ENCODE assay signal across 18 cellular contexts in the genomic region with DNA sequence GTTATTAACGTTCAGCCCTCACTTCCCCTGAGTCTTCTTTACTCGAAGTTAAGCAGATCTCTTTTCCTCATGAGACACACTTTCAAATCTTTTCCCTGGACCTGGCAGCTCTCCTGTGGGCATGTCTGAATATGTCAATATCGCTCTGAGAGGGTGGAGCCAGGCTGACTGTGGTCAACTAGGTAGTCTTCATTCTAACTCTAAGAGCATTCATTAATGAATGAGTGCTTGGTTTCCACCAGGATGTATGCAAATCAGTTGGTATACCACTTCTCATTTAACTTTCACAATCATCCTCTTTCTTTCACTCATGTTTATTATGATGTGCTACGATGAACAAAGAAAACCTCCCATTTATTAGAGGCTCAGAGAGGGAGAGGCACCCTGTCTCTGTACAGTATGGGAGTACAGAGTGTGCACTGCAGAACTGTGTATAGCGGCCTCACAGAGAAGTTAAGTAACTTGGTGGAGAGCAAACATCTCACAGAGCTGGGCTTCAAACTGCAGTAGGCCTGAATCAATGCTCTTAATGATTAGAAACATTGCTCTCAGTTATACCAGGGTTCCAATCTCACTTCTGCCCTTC. TPM values are rescaled to one million over a fixed set of nuclear protein-coding genes. Genes with fewer than 3 reads are reported as not detected.
DNase-seq lines count a peak whose midpoint lies in the region; ATAC-seq and TF ChIP-seq lines count a peak whose summit lies in the region.
"Had no signal": no experiment of that assay in that cellular context is flagged by ENCODE, and none has a peak within 500 bp of the region (broad histone marks: within the 10 kb centered on the region; RNA-seq: fewer than 3 reads in every experiment).

No MANE protein-coding gene starts in this region.

- H3K27me3 Mint-ChIP-seq in activated B cell treated with CpG ODN at 0.5 μM for 24 hours = peaks cover 3% of the 10 kb centered on the region

- H3K36me3 Mint-ChIP-seq in activated B cell treated with CpG ODN at 0.5 μM for 24 hours (ENCODE audit: low read depth) = no peaks in the 10 kb centered on the region

- H3K9me3 Mint-ChIP-seq in activated B cell treated with CpG ODN at 0.5 μM for 24 hours = no peaks in the 10 kb centered on the region

- POLR2A ChIA-PET in GM10248 (lab: Yijun Ruan, JAX) = no interaction called here
- POLR2A ChIA-PET in activated B cell treated with CpG ODN at 0.5 μM for 24 hours (lab: Charles Lee) = interaction anchor here (0.6 kb wide), 2 partner anchors 12 to 116 kb away, joined by 4 to 11 read pairs; no protein-coding TSS in a partner anchor

- peak; percentile 35 for DNase-seq in GM10248 (ENCODE audit: extremely low spot score)
- no peak for DNase-seq in activated B cell treated with CpG ODN at 0.5 μM for 24 hours
- no peak for DNase-seq in posterior vena cava (ENCODE audit: low spot score)
- no peak for DNase-seq in NCI-H1436 (lab: John Stamatoyannopoulos, UW)
- DNase-seq: activated CD4-positive, alpha-beta T cell treated with anti-CD3 and anti-CD28 coated beads, Interleukin-2, amount 50 U/mL, for 48 hours; amniotic stem cell; DMS 273 treated with DMSO at 0.1 percent for 48 hours; Kasumi-1; lower lobe of right lung; NCI-H2081; stimulated activated CD4-positive, alpha-beta T cell treated with anti-CD3 and anti-CD28 coated beads, Interleukin-2, amount 100 ng/mL, for 48 hours; upper lobe of left lung had no signal

- peak; percentile 49 for ATAC-seq in GM19324 (IDR thresholded peaks at IDR 0.05; ENCODE audit: low FRiP score, unreplicated experiment)
- peak; percentile 81 for ATAC-seq in HG02981 (IDR thresholded peaks at IDR 0.05; ENCODE audit: unreplicated experiment)
- ATAC-seq in activated B cell treated with CpG ODN at 0.5 μM for 24 hours (ENCODE audit: low read depth) = peak; percentile 72
- no peak for ATAC-seq in HG03439 (IDR thresholded peaks at IDR 0.05; ENCODE audit: unreplicated experiment)
- no peak for ATAC-seq in GM21360 (IDR thresholded peaks at IDR 0.05; ENCODE audit: unreplicated experiment)
- ATAC-seq: lower lobe of right lung had no signal

- TF ChIP-seq CTCF in GM10248 (IDR thresholded peaks at IDR 0.05; ENCODE audit: control extremely low read depth, extremely low read depth, low read depth, missing control alignments) (no peak), activated B cell treated with CpG ODN at 0.5 μM for 24 hours (IDR thresholded peaks at IDR 0.05) (no peak)

- intact Hi-C loops in activated B cell treated with CpG ODN at 0.5 μM for 24 hours (cut with micrococcal nuclease) = loop anchor here (1.0 to 10.0 kb wide), 3 partner anchors 46 to 1731 kb away; no protein-coding TSS in a partner anchor
- intact Hi-C loops in posterior vena cava (cut with DNase I) = loop anchor here in 1 of 2 donors (2.0 kb wide), 1 partner anchor 45 kb away; no protein-coding TSS in a partner anchor

- CTCF ChIA-PET in GM10248 (lab: Yijun Ruan, JAX) = no interaction called here
- CTCF ChIA-PET in activated B cell treated with CpG ODN at 0.5 μM for 24 hours (lab: Charles Lee) = interaction anchor here (0.9 to 6.7 kb wide), 2 partner anchors 46 to 59 kb away, joined by 3 to 54 read pairs; no protein-coding TSS in a partner anchor

- H3K27ac Mint-ChIP-seq in activated B cell treated with CpG ODN at 0.5 μM for 24 hours = peak overlapping the region; percentile 30

- H3K4me1 Mint-ChIP-seq in activated B cell treated with CpG ODN at 0.5 μM for 24 hours = peaks cover 17% of the 10 kb centered on the region

- peak overlapping the region; percentile 47 for H3K4me3 Mint-ChIP-seq in activated B cell treated with CpG ODN at 0.5 μM for 24 hours

RNA-seq across cellular contexts. Expression of gene OTOA, which starts 39.9 kb away (rescaled TPM):
- total RNA-seq in activated B cell treated with CpG ODN at 0.5 μM for 24 hours (0.42 and 0.60 TPM in 2 replicates), posterior vena cava (under 1 TPM; 0.32 to 0.33 TPM)
- total RNA-seq: right atrium auricular region, SK-MEL-5 had no signal

RNA-seq across cellular contexts. Expression of gene IGSF6, which starts 51.3 kb away (rescaled TPM):
- 0.29 and 0.46 TPM in 2 replicates for total RNA-seq in activated B cell treated with CpG ODN at 0.5 μM for 24 hours
- total RNA-seq in posterior vena cava = 1 to 10 TPM; 4.3 to 8.4 TPM
- total RNA-seq: SK-MEL-5 had no signal

Comparison
In these comparisons a context has a peak if more than half of its experiments do, and no peak if none do; other contexts are left out.
1. ATAC-seq: peak in GM19324 (single experiment), HG02981 (single experiment) and activated B cell treated with CpG ODN at 0.5 μM for 24 hours (single experiment); none in HG03439 (single experiment) and GM21360 (single experiment).